ENCODE assay signal across 8 cellular contexts in the genomic region with DNA sequence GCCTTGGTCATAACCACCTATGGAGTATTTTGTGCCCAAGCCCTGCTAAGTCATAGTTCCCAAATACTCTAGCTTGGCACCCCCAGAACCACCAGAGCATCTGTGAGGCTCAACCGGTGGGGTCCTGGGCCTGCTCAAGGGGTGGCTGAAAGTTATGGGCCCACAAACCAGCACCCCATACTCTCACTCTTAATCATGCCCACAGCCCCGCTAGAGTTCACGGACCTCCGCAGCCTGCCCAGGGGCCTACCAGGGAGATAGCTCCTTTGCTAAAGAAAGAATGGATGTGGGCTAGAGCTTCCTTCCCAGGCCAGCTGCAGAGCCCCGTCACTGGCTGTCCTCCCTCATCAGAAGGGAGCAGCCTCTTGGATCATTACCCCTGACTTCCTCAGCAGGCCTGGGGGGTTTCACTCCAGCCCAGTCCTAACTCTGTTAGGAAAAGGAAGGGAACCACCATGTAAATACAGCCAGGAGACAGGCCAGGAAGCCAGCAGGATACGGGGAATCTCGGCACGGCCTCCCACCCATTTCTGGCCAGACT. TPM values are rescaled to one million over a fixed set of nuclear protein-coding genes. Genes with fewer than 3 reads are reported as not detected.
A peak's percentile ranks its signal among the peaks of the same experiment; 100 is the strongest.
DNase-seq lines count a peak whose midpoint lies in the region; ATAC-seq and TF ChIP-seq lines count a peak whose summit lies in the region.

No MANE protein-coding gene starts in this region.

- ATAC-seq in GM21423 (IDR thresholded peaks at IDR 0.05; ENCODE audit: unreplicated experiment) (no peak), HG03439 (IDR thresholded peaks at IDR 0.05; ENCODE audit: unreplicated experiment) (no peak)

- H3K79me2 ChIP-seq in KMS-11 (ENCODE audit: insufficient read depth, low read depth) = peaks cover 16% of the 10 kb centered on the region; the same call in 1 of the 2 replicates

- no TSS peak for BruUV-seq in A673 (replicated peaks; lab: Mats Ljungman, UMichigan)

- no peak overlapping the region for H2AFZ ChIP-seq in KMS-11 (ENCODE audit: low read depth)

- H3K9ac ChIP-seq in KMS-11 = peak overlapping the region; percentile 46; the same call in 1 of the 2 replicates
- peak overlapping the region; percentile 78 to 80 for H3K9ac ChIP-seq in mucosa of rectum (ENCODE audit: low read depth in 1 of 2, low read length in 2 of 2)

- POLR2A ChIA-PET in A673 (lab: Charles Lee; ENCODE audit: low non-redundant PET) = no interaction called here

- H3K27me3 ChIP-seq in A673 (replicated peaks; ENCODE audit: insufficient read depth, low read depth, low read length, poor library complexity) (no peaks in the 10 kb centered on the region), KMS-11 (ENCODE audit: insufficient read depth, low read depth) (no peaks in the 10 kb centered on the region), mucosa of rectum (ENCODE audit: control insufficient read depth in 2 of 2, insufficient read depth in 2 of 2, low read length in 2 of 2) (no peaks in the 10 kb centered on the region)

- H3K27ac ChIP-seq in A673 (ENCODE audit: low read depth, low read length, poor library complexity, severe bottlenecking) = peak overlapping the region; percentile 83
- H3K27ac ChIP-seq in KMS-11 = no peak overlapping the region
- peak overlapping the region; percentile 82 for H3K27ac ChIP-seq in caudate nucleus (ENCODE audit: low read depth, low read length)
- peak overlapping the region in 1 of 2 donors; percentile 80 for H3K27ac ChIP-seq in mucosa of rectum (ENCODE audit: low read depth in 2 of 2, low read length in 2 of 2)

- intact Hi-C loops in A673 (cut with micrococcal nuclease; ENCODE audit: unreplicated experiment) = no loop called here

- peaks cover 8% of the 10 kb centered on the region for H3K36me3 ChIP-seq in A673 (ENCODE audit: insufficient read depth, low read length, poor library complexity, severe bottlenecking)
- H3K36me3 ChIP-seq in KMS-11 (ENCODE audit: insufficient read depth) = no peaks in the 10 kb centered on the region
- peaks cover 0 to 5% of the 10 kb centered on the region in 2 donors for H3K36me3 ChIP-seq in mucosa of rectum (ENCODE audit: control insufficient read depth in 2 of 2, insufficient read depth in 2 of 2, low read length in 2 of 2)

- peak overlapping the region; percentile 99 for H3K4me2 ChIP-seq in KMS-11

- no peak for DNase-seq in A673 (ENCODE audit: low spot score)
- peak in 1 of 61 donors; percentile 52 for DNase-seq in caudate nucleus (lab: John Stamatoyannopoulos, UW)
- DNase-seq in NCI-H1694 treated with DMSO at 0.1 percent for 48 hours (lab: John Stamatoyannopoulos, UW) = no peak
- DNase-seq in NCI-H146 (lab: John Stamatoyannopoulos, UW) = no peak

- H4K20me1 ChIP-seq in KMS-11 (ENCODE audit: insufficient read depth) = no peaks in the 10 kb centered on the region

- no peaks in the 10 kb centered on the region for H3K9me3 ChIP-seq in A673 (ENCODE audit: low read depth, low read length, poor library complexity, severe bottlenecking)
- H3K9me3 ChIP-seq in mucosa of rectum (ENCODE audit: control insufficient read depth in 2 of 2, low read length in 2 of 2) = no peaks in the 10 kb centered on the region

- H3K4me3 ChIP-seq in A673 (ENCODE audit: low read depth, low read length, poor library complexity, severe bottlenecking) = peak overlapping the region; percentile 97
- H3K4me3 ChIP-seq in KMS-11 (IDR thresholded peaks at IDR 0.05; ENCODE audit: insufficient read depth, low read depth, low read length) = no peak overlapping the region
- peak overlapping the region; percentile 73 to 79 for H3K4me3 ChIP-seq in mucosa of rectum (ENCODE audit: low read length in 2 of 2)

- TF ChIP-seq CTCF in A673 (conservative IDR thresholded peaks at IDR 0.05; ENCODE audit: low read depth, low read length) (no peak), KMS-11 (conservative IDR thresholded peaks at IDR 0.05; ENCODE audit: low read depth, low read length) (no peak)

- CTCF ChIA-PET in A673 (lab: Charles Lee) = interaction anchor here (0.6 to 1.4 kb wide), 2 partner anchors 10 to 29 kb away, joined by 3 read pairs; no protein-coding TSS in a partner anchor

- H3K4me1 ChIP-seq in A673 (ENCODE audit: insufficient read depth, low read length, poor library complexity, severe bottlenecking) (peaks cover 64% of the 10 kb centered on the region), KMS-11 (ENCODE audit: low read depth, poor library complexity, severe bottlenecking) (peaks cover 32% of the 10 kb centered on the region), mucosa of rectum (ENCODE audit: control insufficient read depth in 2 of 2, insufficient read depth in 2 of 2, low read length in 2 of 2) (peaks cover 44 to 57% of the 10 kb centered on the region in 2 donors)

RNA-seq across cellular contexts. Expression of gene GIT1, which starts 1.4 kb away (rescaled TPM):
- 120 and 125 TPM in 2 replicates for total RNA-seq in A673 (2021)

RNA-seq across cellular contexts. Expression of gene ANKRD13B, which starts 4.8 kb away (rescaled TPM):
- total RNA-seq in A673 (2021) = 81.5 and 98.7 TPM in 2 replicates

RNA-seq across cellular contexts. Expression of gene TP53I13, which starts 19.6 kb away (rescaled TPM):
- 34.6 and 41.4 TPM in 2 replicates for total RNA-seq in A673 (2021)

RNA-seq across cellular contexts. Expression of gene ABHD15, which starts 21.2 kb away (rescaled TPM):
- total RNA-seq in A673 (2021) = 5.4 and 8.0 TPM in 2 replicates

RNA-seq across cellular contexts. Expression of gene CORO6, which starts 34.6 kb away (rescaled TPM):
- 19.7 and 28.9 TPM in 2 replicates for total RNA-seq in A673 (2021)
